Comparison of ENCODE assay signal across 8 cellular contexts in genomic region chr15:80695099-80695910, GRCh38. TPM values are rescaled to one million over a fixed set of nuclear protein-coding genes. Genes with fewer than 3 reads are reported as not detected.
DNase-seq lines count a peak whose midpoint lies in the region; ATAC-seq and TF ChIP-seq lines count a peak whose summit lies in the region.

ABHD17C (plus strand) TSS chr15:80695310; CDS start chr15:80695430, 120 bp downstream.

- TF ChIP-seq CTCF in GM20000 (IDR thresholded peaks at IDR 0.05; ENCODE audit: extremely low read depth, missing control alignments) = no peak
- TF ChIP-seq CTCF in ascending aorta (IDR thresholded peaks at IDR 0.05) = no peak
- TF ChIP-seq CTCF in right atrium auricular region (IDR thresholded peaks at IDR 0.05) = no peak
- TF ChIP-seq CTCF in progenitor cell of endocrine pancreas (IDR thresholded peaks at IDR 0.05; ENCODE audit: unreplicated experiment) = no peak

- no peaks in the 10 kb centered on the region for H3K27me3 Mint-ChIP-seq in progenitor cell of endocrine pancreas

- H3K4me3 Mint-ChIP-seq in progenitor cell of endocrine pancreas (ENCODE audit: low read depth) = peak within 1 kb of the TSS; percentile 91

- H3K27ac ChIP-seq in ascending aorta (peak within 1 kb of the TSS; percentile 81 to 82), right atrium auricular region (peak within 1 kb of the TSS; percentile 77 to 84)

- ATAC-seq in SK-N-SH treated with all-trans-retinoic acid at 6 μM for 48 hours = peak; percentile 69

- H3K4me1 Mint-ChIP-seq in progenitor cell of endocrine pancreas (ENCODE audit: low read depth) = peaks cover 19% of the 10 kb centered on the region

- no peaks in the 10 kb centered on the region for H3K9me3 ChIP-seq in ascending aorta
- no peaks in the 10 kb centered on the region for H3K9me3 ChIP-seq in right atrium auricular region

- no peaks in the 10 kb centered on the region for H3K27me3 ChIP-seq in ascending aorta
- H3K27me3 ChIP-seq in right atrium auricular region = no peaks in the 10 kb centered on the region

- H3K36me3 ChIP-seq in ascending aorta (no peaks in the 10 kb centered on the region), right atrium auricular region (no peaks in the 10 kb centered on the region)

- intact Hi-C loops in ascending aorta (cut with DNase I) = loop anchor here (2.0 to 10.0 kb wide), 4 partner anchors 128 to 1349 kb away; partner anchors contain the start of gene MEX3B

- H3K36me3 Mint-ChIP-seq in progenitor cell of endocrine pancreas (ENCODE audit: insufficient read depth) = peaks cover 4% of the 10 kb centered on the region

- H3K27ac Mint-ChIP-seq in progenitor cell of endocrine pancreas = peak within 1 kb of the TSS; percentile 95

- DNase-seq in CMK (ENCODE audit: low read depth) (peak; percentile 11), GM20000 (ENCODE audit: low spot score) (peak; percentile 92), HPDE6-E6E7 (ENCODE audit: extremely low spot score) (peak; percentile 54), ascending aorta (ENCODE audit: low spot score in 2 of 2) (peak in 1 of 2 donors; percentile 69), right atrium auricular region (ENCODE audit: low spot score) (no peak), progenitor cell of endocrine pancreas (ENCODE audit: low spot score, unreplicated experiment) (peak; percentile 36), pons (ENCODE audit: low spot score) (no peak)

- H3K9me3 Mint-ChIP-seq in progenitor cell of endocrine pancreas (ENCODE audit: low read depth) = no peaks in the 10 kb centered on the region

- H3K4me3 ChIP-seq in ascending aorta (peak within 1 kb of the TSS; percentile 80 to 85), right atrium auricular region (peak within 1 kb of the TSS; percentile 61 to 85)

- H3K4me1 ChIP-seq in ascending aorta (peaks cover 0 to 10% of the 10 kb centered on the region in 2 donors), right atrium auricular region (peaks cover 0 to 17% of the 10 kb centered on the region in 2 donors)

TF ChIP-seq in SK-N-SH treated with all-trans-retinoic acid at 6 μM for 48 hours, 23 proteins besides CTCF, POLR2A, EP300 and RAD21:
- TF ChIP-seq ESRRG (CRISPR knock-in tag; IDR thresholded peaks at IDR 0.05) = no peak
- TF ChIP-seq ZC3H10 (CRISPR knock-in tag; IDR thresholded peaks at IDR 0.05) = no peak

RNA-seq across cellular contexts. Expression of gene ABHD17C, which starts in this region (rescaled TPM):
- total RNA-seq in ascending aorta = 0.96 TPM
- 1 to 10 TPM; 1.0 to 1.7 TPM for total RNA-seq in right atrium auricular region
- 19.8 and 20.6 TPM in 2 replicates for total RNA-seq in progenitor cell of endocrine pancreas

Comparison
In these comparisons a context has a peak if more than half of its experiments do, and no peak if none do; other contexts are left out.
1. DNase-seq: peak in CMK (single experiment), GM20000 (single experiment), HPDE6-E6E7 (single experiment) and progenitor cell of endocrine pancreas (single experiment); none in right atrium auricular region (single experiment) and pons (single experiment).